Comparison of ENCODE assay signal across 18 cellular contexts in the genomic region with DNA sequence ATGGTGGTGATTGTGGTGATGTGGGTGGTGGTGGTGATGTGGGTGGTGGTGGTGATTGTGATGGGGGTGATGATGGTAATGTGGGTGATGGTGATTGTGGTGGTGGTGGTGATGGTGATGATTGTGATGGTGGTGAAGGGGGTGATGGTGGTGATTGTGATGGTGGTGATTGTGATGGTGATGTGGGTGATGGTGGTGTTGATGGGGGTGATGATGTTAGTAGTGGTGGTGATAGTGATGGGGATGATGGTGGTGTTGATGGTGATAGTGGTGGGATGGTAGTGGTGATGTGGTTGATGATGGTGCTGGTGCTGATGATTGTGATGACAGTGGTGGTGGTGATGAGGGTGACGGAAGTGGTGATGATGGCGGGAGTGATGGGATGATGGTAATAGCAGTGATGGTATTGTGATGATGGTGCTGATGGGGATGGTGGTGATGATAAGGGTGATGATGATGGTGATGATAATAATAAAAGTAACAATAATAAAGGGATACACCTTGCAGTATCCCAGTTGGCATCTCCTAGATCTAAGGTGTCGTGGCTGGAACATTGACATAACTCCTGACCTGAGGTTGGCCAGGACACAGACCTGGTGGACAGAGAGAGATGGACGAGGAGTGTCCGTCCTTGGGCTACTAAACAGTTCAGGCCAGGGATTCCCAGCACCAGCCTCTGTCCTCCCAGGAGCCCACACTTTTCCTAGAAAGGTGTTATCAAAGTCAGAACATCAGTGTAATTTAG.
DNase-seq lines count a peak whose midpoint lies in the region; ATAC-seq, FAIRE-seq and TF ChIP-seq lines count a peak whose summit lies in the region.
"Had no signal": no experiment of that assay in that cellular context is flagged by ENCODE, and none has a peak within 500 bp of the region (broad histone marks: within the 10 kb centered on the region; RNA-seq: fewer than 3 reads in every experiment).

No MANE protein-coding gene starts in this region.

- peaks cover 87% of the 10 kb centered on the region for H3K36me3 ChIP-seq in CD4-positive, CD25-positive, alpha-beta regulatory T cell (ENCODE audit: control insufficient read depth, insufficient read depth, low read length)
- peaks cover 72% of the 10 kb centered on the region for H3K36me3 ChIP-seq in CD8-positive, alpha-beta T cell (ENCODE audit: insufficient read depth, low read length)
- peaks cover 54% of the 10 kb centered on the region for H3K36me3 ChIP-seq in bronchial epithelial cell (ENCODE audit: control insufficient read depth, insufficient read depth, low read length)

- TF ChIP-seq CTCF in CD8-positive, alpha-beta T cell (IDR thresholded peaks at IDR 0.05) = no peak
- TF ChIP-seq CTCF in bronchial epithelial cell (IDR thresholded peaks at IDR 0.05; ENCODE audit: insufficient read depth, low read length, severe bottlenecking) = no peak

- no peak overlapping the region for H3K4me3 ChIP-seq in CD4-positive, CD25-positive, alpha-beta regulatory T cell (ENCODE audit: low read depth, low read length)
- H3K4me3 ChIP-seq in CD8-positive, alpha-beta T cell (ENCODE audit: low read depth, low read length) = no peak overlapping the region
- no peak overlapping the region for H3K4me3 ChIP-seq in bronchial epithelial cell (ENCODE audit: low read depth, low read length)
- H3K4me3 ChIP-seq: BLaER1, HAP-1, Peyer's patch had no signal

- peak; percentile 85 for FAIRE-seq in bronchial epithelial cell (lab: Jason Lieb, UNC)
- FAIRE-seq: GM18507 had no signal

- peaks cover 0 to 2% (median 0%) of the 10 kb centered on the region in 7 donors for H3K9me3 Mint-ChIP-seq in CD4-positive, CD25-positive, alpha-beta regulatory T cell
- H3K9me3 Mint-ChIP-seq in CD8-positive, alpha-beta T cell = no peaks in the 10 kb centered on the region
- no peaks in the 10 kb centered on the region for H3K9me3 Mint-ChIP-seq in natural killer cell treated with Interleukin-12 subunit alpha and Interleukin-12 subunit beta and Interleukin-15 and Interleukin-18, amount 100 ng/mL, for 72 hours

- H3K4me3 Mint-ChIP-seq in CD4-positive, CD25-positive, alpha-beta regulatory T cell = no peak overlapping the region
- H3K4me3 Mint-ChIP-seq in CD8-positive, alpha-beta T cell = no peak overlapping the region
- H3K4me3 Mint-ChIP-seq in natural killer cell treated with Interleukin-12 subunit alpha and Interleukin-12 subunit beta and Interleukin-15 and Interleukin-18, amount 100 ng/mL, for 72 hours = no peak overlapping the region

- no peak for ATAC-seq in CD4-positive, CD25-positive, alpha-beta regulatory T cell (ENCODE audit: low read depth in 2 of 2)
- no peak for ATAC-seq in CD8-positive, alpha-beta T cell
- peak; percentile 51 for ATAC-seq in natural killer cell treated with Interleukin-12 subunit alpha and Interleukin-12 subunit beta and Interleukin-15 and Interleukin-18, amount 100 ng/mL, for 72 hours
- ATAC-seq in HG03159 (IDR thresholded peaks at IDR 0.05; ENCODE audit: unreplicated experiment) = no peak
- ATAC-seq in GM18867 (IDR thresholded peaks at IDR 0.05; ENCODE audit: unreplicated experiment) = no peak

- H3K4me1 ChIP-seq in CD4-positive, CD25-positive, alpha-beta regulatory T cell (ENCODE audit: control insufficient read depth, insufficient read depth, low read length, poor library complexity, severe bottlenecking) = peaks cover 26% of the 10 kb centered on the region
- peaks cover 53% of the 10 kb centered on the region for H3K4me1 ChIP-seq in CD8-positive, alpha-beta T cell (ENCODE audit: insufficient read depth, low read length)
- H3K4me1 ChIP-seq: HAP-1 had no signal

- CTCF ChIA-PET in CD8-positive, alpha-beta T cell (lab: Charles Lee) = interaction anchor here (1.0 to 1.4 kb wide), 3 partner anchors 9 to 85 kb away, joined by 3 to 4 read pairs (median 3); no protein-coding TSS in a partner anchor

- no peak for DNase-seq in CD4-positive, CD25-positive, alpha-beta regulatory T cell
- no peak for DNase-seq in CD8-positive, alpha-beta T cell
- DNase-seq in bronchial epithelial cell (ENCODE audit: low read depth) (no peak), NCI-H187 (lab: John Stamatoyannopoulos, UW) (no peak)
- DNase-seq in natural killer cell treated with Interleukin-12 subunit alpha and Interleukin-12 subunit beta and Interleukin-15 and Interleukin-18, amount 100 ng/mL, for 72 hours (ENCODE audit: low spot score) = no peak
- DNase-seq: DMS153, EL, KBM-7, NCI-H1436 treated with DMSO at 0.1 percent for 48 hours, NCI-H2081 treated with DMSO at 0.1 percent for 48 hours, NCI-H524, Peyer's patch, SHP77 treated with DMSO at 0.1 percent for 48 hours had no signal

- POLR2A ChIA-PET in CD8-positive, alpha-beta T cell (lab: Charles Lee) = interaction anchor here (1.2 kb wide), 1 partner anchor 8 kb away, joined by 3 read pairs; no protein-coding TSS in a partner anchor

- peak overlapping the region in 1 of 3 donors; percentile 60 for H3K27ac Mint-ChIP-seq in CD4-positive, CD25-positive, alpha-beta regulatory T cell
- H3K27ac Mint-ChIP-seq in CD8-positive, alpha-beta T cell = no peak overlapping the region
- no peak overlapping the region for H3K27ac Mint-ChIP-seq in natural killer cell treated with Interleukin-12 subunit alpha and Interleukin-12 subunit beta and Interleukin-15 and Interleukin-18, amount 100 ng/mL, for 72 hours

- H3K27me3 ChIP-seq in CD4-positive, CD25-positive, alpha-beta regulatory T cell (ENCODE audit: control insufficient read depth, insufficient read depth, low read length) = no peaks in the 10 kb centered on the region
- H3K27me3 ChIP-seq in CD8-positive, alpha-beta T cell (ENCODE audit: insufficient read depth, low read length) = no peaks in the 10 kb centered on the region
- no peaks in the 10 kb centered on the region for H3K27me3 ChIP-seq in bronchial epithelial cell (ENCODE audit: control insufficient read depth, insufficient read depth, low read length)
- H3K27me3 ChIP-seq: BLaER1, Peyer's patch had no signal

- H3K27ac ChIP-seq in CD4-positive, CD25-positive, alpha-beta regulatory T cell (ENCODE audit: insufficient read depth, low read length, poor library complexity, severe bottlenecking) = peak overlapping the region; percentile 48
- H3K27ac ChIP-seq in CD8-positive, alpha-beta T cell (ENCODE audit: low read depth, low read length) = peak overlapping the region; percentile 1
- H3K27ac ChIP-seq: BLaER1, Peyer's patch had no signal

- H3K36me3 Mint-ChIP-seq in CD4-positive, CD25-positive, alpha-beta regulatory T cell = peaks cover 11% of the 10 kb centered on the region
- peaks cover 44% of the 10 kb centered on the region for H3K36me3 Mint-ChIP-seq in CD8-positive, alpha-beta T cell
- no peaks in the 10 kb centered on the region for H3K36me3 Mint-ChIP-seq in natural killer cell treated with Interleukin-12 subunit alpha and Interleukin-12 subunit beta and Interleukin-15 and Interleukin-18, amount 100 ng/mL, for 72 hours

- intact Hi-C loops in CD8-positive, alpha-beta T cell (cut with DNase I, micrococcal nuclease) = no loop called here

- no peaks in the 10 kb centered on the region for H3K27me3 Mint-ChIP-seq in CD4-positive, CD25-positive, alpha-beta regulatory T cell
- H3K27me3 Mint-ChIP-seq in CD8-positive, alpha-beta T cell (ENCODE audit: low read depth) = no peaks in the 10 kb centered on the region
- H3K27me3 Mint-ChIP-seq in natural killer cell treated with Interleukin-12 subunit alpha and Interleukin-12 subunit beta and Interleukin-15 and Interleukin-18, amount 100 ng/mL, for 72 hours = no peaks in the 10 kb centered on the region

- H3K4me1 Mint-ChIP-seq in CD4-positive, CD25-positive, alpha-beta regulatory T cell = peaks cover 0 to 24% (median 7%) of the 10 kb centered on the region in 4 donors
- peaks cover 28% of the 10 kb centered on the region for H3K4me1 Mint-ChIP-seq in CD8-positive, alpha-beta T cell (ENCODE audit: low read depth)
- peaks cover 11 to 13% of the 10 kb centered on the region in 2 donors for H3K4me1 Mint-ChIP-seq in natural killer cell treated with Interleukin-12 subunit alpha and Interleukin-12 subunit beta and Interleukin-15 and Interleukin-18, amount 100 ng/mL, for 72 hours (ENCODE audit: low read depth in 2 of 2)

- H3K9me3 ChIP-seq in CD4-positive, CD25-positive, alpha-beta regulatory T cell (ENCODE audit: control insufficient read depth in 2 of 2, low read length in 2 of 2) = no peaks in the 10 kb centered on the region
- H3K9me3 ChIP-seq in CD8-positive, alpha-beta T cell (ENCODE audit: low read length) = no peaks in the 10 kb centered on the region
- H3K9me3 ChIP-seq: BLaER1, HAP-1, Peyer's patch had no signal

Comparison
In these comparisons a context has a peak if more than half of its experiments do, and no peak if none do; other contexts are left out.
1. ATAC-seq: peak in natural killer cell treated with Interleukin-12 subunit alpha and Interleukin-12 subunit beta and Interleukin-15 and Interleukin-18, amount 100 ng/mL, for 72 hours (2 of 2); none in CD4-positive, CD25-positive, alpha-beta regulatory T cell (0 of 2), CD8-positive, alpha-beta T cell (single experiment), HG03159 (single experiment) and GM18867 (single experiment).